In the genomic region with DNA sequence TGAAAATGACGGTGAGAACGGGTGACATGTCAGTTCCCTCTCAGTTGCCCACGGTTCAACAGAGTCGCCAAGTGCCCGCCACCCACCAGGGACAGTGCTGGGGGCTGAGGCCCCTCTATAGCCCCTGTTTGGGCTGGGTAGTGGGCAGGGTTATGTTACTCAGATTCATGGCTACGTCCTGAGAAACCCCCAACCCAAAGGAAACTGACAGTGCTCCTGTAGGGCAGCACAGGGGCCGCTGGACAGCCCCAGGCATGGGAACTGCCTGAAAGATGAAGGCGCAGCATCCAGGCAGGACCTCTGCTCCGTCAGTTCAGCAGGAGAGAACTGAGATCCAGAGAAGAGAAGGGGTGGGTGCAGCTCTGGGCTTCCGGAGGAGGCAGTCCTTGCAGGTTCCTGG, we compare ENCODE assay signal across 26 cellular contexts.
"Had no signal": no experiment of that assay in that cellular context is flagged by ENCODE, and none has a peak within 500 bp of the region (broad histone marks: within the 10 kb centered on the region; RNA-seq: fewer than 3 reads in every experiment).

No MANE protein-coding gene starts in this region.

- H3K27me3 ChIP-seq: neural progenitor cell, pancreas, right lobe of liver, suprapubic skin, testis, tibial artery, transverse colon, upper lobe of right lung, uterus had no signal

- H3K27ac Mint-ChIP-seq: naive thymus-derived CD4-positive, alpha-beta T cell; natural killer cell; nephron progenitor cell; neural progenitor cell; progenitor cell of endocrine pancreas; stimulated activated effector memory CD8-positive, alpha-beta T cell treated with anti-CD3 and anti-CD28 coated beads, Interleukin-12 subunit alpha, Interleukin-12 subunit beta, amount 100 ng/mL, for 72 hours; stimulated activated naive B cell treated with anti-CD40 and anti-IgM and Interleukin-4, amounts not matched to agents 10 μg/mL and 1 μg/mL and 100 μg/mL, for 72 hours; stimulated activated naive CD8-positive, alpha-beta T cell treated with anti-CD3 and anti-CD28 coated beads, Interleukin-15, Interleukin-2, amounts not matched to agents 100 ng/mL and 50 ng/mL, for 24 hours; type B pancreatic cell had no signal

- H3K4me1 Mint-ChIP-seq: naive thymus-derived CD4-positive, alpha-beta T cell; natural killer cell; stimulated activated effector memory CD8-positive, alpha-beta T cell treated with anti-CD3 and anti-CD28 coated beads, Interleukin-12 subunit alpha, Interleukin-12 subunit beta, amount 100 ng/mL, for 72 hours; stimulated activated naive B cell treated with anti-CD40 and anti-IgM and Interleukin-4, amounts not matched to agents 10 μg/mL and 1 μg/mL and 100 μg/mL, for 72 hours had no signal

- H3K36me3 Mint-ChIP-seq: naive thymus-derived CD4-positive, alpha-beta T cell; natural killer cell; neural progenitor cell; stimulated activated effector memory CD8-positive, alpha-beta T cell treated with anti-CD3 and anti-CD28 coated beads, Interleukin-12 subunit alpha, Interleukin-12 subunit beta, amount 100 ng/mL, for 72 hours; stimulated activated naive B cell treated with anti-CD40 and anti-IgM and Interleukin-4, amounts not matched to agents 10 μg/mL and 1 μg/mL and 100 μg/mL, for 72 hours; type B pancreatic cell had no signal

- FAIRE-seq: pancreas had no signal

- H3K9me3 ChIP-seq: pancreas, psoas muscle, right lobe of liver, suprapubic skin, testis, tibial artery, transverse colon, upper lobe of right lung, uterus had no signal

- H3K27me3 Mint-ChIP-seq: naive thymus-derived CD4-positive, alpha-beta T cell; stimulated activated naive CD8-positive, alpha-beta T cell treated with anti-CD3 and anti-CD28 coated beads, Interleukin-15, Interleukin-2, amounts not matched to agents 100 ng/mL and 50 ng/mL, for 24 hours had no signal

- DNase-seq: naive thymus-derived CD4-positive, alpha-beta T cell; natural killer cell; nephron progenitor cell; pancreas; psoas muscle; right cardiac atrium; stimulated activated CD4-positive, alpha-beta T cell treated with anti-CD3 and anti-CD28 coated beads, Interleukin-15, amount 100 ng/mL, for 24 hours; stimulated activated CD4-positive, alpha-beta T cell treated with anti-CD3 and anti-CD28 coated beads, Interleukin-2, amount 100 ng/mL, for 24 hours; stimulated activated CD4-positive, alpha-beta T cell treated with anti-CD3 and anti-CD28 coated beads, Interleukin-2, amount 100 ng/mL, for 48 hours; stimulated activated CD4-positive, alpha-beta T cell treated with anti-CD3 and anti-CD28 coated beads, Interleukin-4, amount 100 ng/mL, for 24 hours; stimulated activated naive B cell treated with anti-CD40 and anti-IgM and Interleukin-4, amounts not matched to agents 10 μg/mL and 1 μg/mL and 100 μg/mL, for 72 hours; stimulated activated naive CD4-positive, alpha-beta T cell treated with Interleukin-2 at 50 U/mL for 16 hours; substantia nigra; testis; transverse colon; upper lobe of right lung; uterus had no signal

- H3K4me3 ChIP-seq: neural progenitor cell, pancreas, psoas muscle, right lobe of liver, skin epidermis, suprapubic skin, testis, tibial artery, transverse colon, upper lobe of right lung, uterus had no signal

- H3K4me3 Mint-ChIP-seq: naive thymus-derived CD4-positive, alpha-beta T cell; natural killer cell; nephron progenitor cell; neural progenitor cell; stimulated activated effector memory CD8-positive, alpha-beta T cell treated with anti-CD3 and anti-CD28 coated beads, Interleukin-12 subunit alpha, Interleukin-12 subunit beta, amount 100 ng/mL, for 72 hours; stimulated activated naive B cell treated with anti-CD40 and anti-IgM and Interleukin-4, amounts not matched to agents 10 μg/mL and 1 μg/mL and 100 μg/mL, for 72 hours; stimulated activated naive CD8-positive, alpha-beta T cell treated with anti-CD3 and anti-CD28 coated beads, Interleukin-15, Interleukin-2, amounts not matched to agents 100 ng/mL and 50 ng/mL, for 24 hours; type B pancreatic cell had no signal

- H3K36me3 ChIP-seq: neural progenitor cell, pancreas, right lobe of liver, suprapubic skin, tibial artery, transverse colon, upper lobe of right lung, uterus had no signal

- H3K9me3 Mint-ChIP-seq: naive thymus-derived CD4-positive, alpha-beta T cell; natural killer cell; nephron progenitor cell; neural progenitor cell; stimulated activated effector memory CD8-positive, alpha-beta T cell treated with anti-CD3 and anti-CD28 coated beads, Interleukin-12 subunit alpha, Interleukin-12 subunit beta, amount 100 ng/mL, for 72 hours; stimulated activated naive B cell treated with anti-CD40 and anti-IgM and Interleukin-4, amounts not matched to agents 10 μg/mL and 1 μg/mL and 100 μg/mL, for 72 hours; stimulated activated naive CD8-positive, alpha-beta T cell treated with anti-CD3 and anti-CD28 coated beads, Interleukin-15, Interleukin-2, amounts not matched to agents 100 ng/mL and 50 ng/mL, for 24 hours; type B pancreatic cell had no signal

- H3K27ac ChIP-seq: neural progenitor cell, pancreas, psoas muscle, right lobe of liver, skin epidermis, suprapubic skin, testis, tibial artery, transverse colon, upper lobe of right lung, uterus had no signal

- H3K4me1 ChIP-seq: neural progenitor cell, pancreas, right lobe of liver, suprapubic skin, testis, transverse colon, upper lobe of right lung, uterus had no signal
